ENCODE assay signal across 14 cellular contexts in genomic region chr9:133331221-133331620, GRCh38. TPM values are rescaled to one million over a fixed set of nuclear protein-coding genes. Genes with fewer than 3 reads are reported as not detected.
DNase-seq lines count a peak whose midpoint lies in the region; ATAC-seq and TF ChIP-seq lines count a peak whose summit lies in the region.
"Had no signal": no experiment of that assay in that cellular context is flagged by ENCODE, and none has a peak within 500 bp of the region (broad histone marks: within the 10 kb centered on the region; RNA-seq: fewer than 3 reads in every experiment).

No MANE protein-coding gene starts in this region.

- no peak for TF ChIP-seq POLR2A in GM18505 (IDR thresholded peaks at IDR 0.05; ENCODE audit: borderline replicate concordance, extremely low read depth, insufficient read depth, insufficient read length)

- H3K4me3 ChIP-seq in right cardiac atrium (ENCODE audit: low read length): no peak overlapping the region

- H3K27ac ChIP-seq in right cardiac atrium (ENCODE audit: low read length): no peak overlapping the region

- WGBS in right cardiac atrium: 87% methylated on average over 19 of the region's 19 CpGs

- intact Hi-C loops in cardiac septum (cut with DNase I): loop anchor here (5.0 kb wide), 1 partner anchor 144 kb away; no protein-coding TSS in a partner anchor
- intact Hi-C loops in right cardiac atrium (cut with DNase I): loop anchor here in 1 of 4 donors (5.0 kb wide), 1 partner anchor 144 kb away; no protein-coding TSS in a partner anchor

- no peak for ATAC-seq in right cardiac atrium
- ATAC-seq in GM18505 (IDR thresholded peaks at IDR 0.05; ENCODE audit: unreplicated experiment): no peak
- ATAC-seq: left lobe of liver had no signal

- peaks cover 3% of the 10 kb centered on the region for H3K4me1 ChIP-seq in right cardiac atrium (ENCODE audit: control insufficient read depth, insufficient read depth, low read length)

- H3K9me3 ChIP-seq in right cardiac atrium (ENCODE audit: control insufficient read depth, low read length): no peaks in the 10 kb centered on the region

- peak; percentile 59 for DNase-seq in cardiac septum (ENCODE audit: low spot score)
- no peak for DNase-seq in right cardiac atrium
- DNase-seq in NAMALWA (ENCODE audit: low spot score): no peak
- DNase-seq: activated CD4-positive, alpha-beta T cell treated with anti-CD3 and anti-CD28 coated beads, Interleukin-2, amount 50 U/mL, for 1 hour; activated T-cell treated with anti-CD3 and anti-CD28 coated beads, Interleukin-2, amount 50 U/mL, for 1 hour; cortex of kidney; midbrain; NCI-H187; NCI-H748 treated with DMSO at 0.1 percent for 48 hours; OCI-M1; SHP77 treated with DMSO at 0.1 percent for 48 hours; stimulated activated naive CD4-positive, alpha-beta T cell had no signal

- H3K27me3 ChIP-seq in right cardiac atrium (ENCODE audit: control insufficient read depth, insufficient read depth): no peaks in the 10 kb centered on the region

RNA-seq across cellular contexts. Expression of gene SURF6, which starts 4.8 kb away (rescaled TPM):
- total RNA-seq in cardiac septum (14.2 TPM), right cardiac atrium (10 to 100 TPM; 10.9 to 13.2 (median 11.9) TPM)
- polyA plus RNA-seq in right cardiac atrium: 13.9 TPM

RNA-seq across cellular contexts. Expression of gene MED22, which starts 16.7 kb away (rescaled TPM):
- total RNA-seq in cardiac septum (20.2 TPM), right cardiac atrium (10 to 100 TPM; 19.0 to 22.7 (median 20.6) TPM)
- polyA plus RNA-seq in right cardiac atrium: 15.2 TPM

RNA-seq across cellular contexts. Expression of gene RPL7A, which starts 16.8 kb away (rescaled TPM):
- total RNA-seq in cardiac septum (761 TPM), right cardiac atrium (1,000 to 10,000 TPM in 3 of 4 donors, 100 to 1,000 TPM in 1; 973 to 1,213 (median 1,047) TPM)
- polyA plus RNA-seq in right cardiac atrium: 1,455 TPM

RNA-seq across cellular contexts. Expression of gene SURF1, which starts 25.1 kb away (rescaled TPM):
- total RNA-seq in cardiac septum (58.7 TPM), right cardiac atrium (10 to 100 TPM; 34.0 to 54.4 (median 43.1) TPM)
- polyA plus RNA-seq in right cardiac atrium: 98.8 TPM

RNA-seq across cellular contexts. Expression of gene SURF2, which starts 25.1 kb away (rescaled TPM):
- total RNA-seq in cardiac septum: 12.5 TPM
- 10 to 100 TPM; 11.3 to 13.3 (median 12.5) TPM for total RNA-seq in right cardiac atrium
- 23.4 TPM for polyA plus RNA-seq in right cardiac atrium
